ENCODE assay signal across 26 cellular contexts in genomic region chr1:203799157-203799556, GRCh38. TPM values are rescaled to one million over a fixed set of nuclear protein-coding genes. Genes with fewer than 3 reads are reported as not detected.
DNase-seq lines count a peak whose midpoint lies in the region; ATAC-seq and TF ChIP-seq lines count a peak whose summit lies in the region.
"Had no signal": no experiment of that assay in that cellular context is flagged by ENCODE, and none has a peak within 500 bp of the region (broad histone marks: within the 10 kb centered on the region; RNA-seq: fewer than 3 reads in every experiment).

No MANE protein-coding gene starts in this region.

- H3K9me2 ChIP-seq in Loucy (replicated peaks; ENCODE audit: low read depth, low read length) = no peaks in the 10 kb centered on the region

- H3K27ac ChIP-seq in endodermal cell (ENCODE audit: low read depth, low read length) (no peak overlapping the region), gastrocnemius medialis (peak overlapping the region; percentile 98 to 99 (median 98))
- H3K27ac ChIP-seq: 22Rv1, tibial artery had no signal

- peaks cover 8% of the 10 kb centered on the region; the same call in 1 of the 2 replicates for H3K36me3 ChIP-seq in Loucy (ENCODE audit: insufficient read depth, low read length)
- H3K36me3 ChIP-seq in endodermal cell (ENCODE audit: control insufficient read depth, insufficient read depth, low read length) = peaks cover 71% of the 10 kb centered on the region
- peaks cover 0 to 12% of the 10 kb centered on the region in 2 donors for H3K36me3 ChIP-seq in gastrocnemius medialis

- ATAC-seq in activated CD4-positive, alpha-beta T cell treated with anti-CD3 and anti-CD28 coated beads for 36 hours = no peak
- ATAC-seq in gastrocnemius medialis (no peak), GM19397 (IDR thresholded peaks at IDR 0.05; ENCODE audit: unreplicated experiment) (no peak)
- ATAC-seq in effector memory CD8-positive, alpha-beta T cell (replicated peaks) = no peak
- ATAC-seq: stimulated activated naive B cell treated with anti-CD40 and anti-IgM and Interleukin-4, amounts not matched to agents 10 μg/mL and 1 μg/mL and 100 μg/mL, for 72 hours had no signal

- H3K4me2 ChIP-seq in Loucy (ENCODE audit: low read depth, low read length, poor library complexity, severe bottlenecking) = peak overlapping the region; percentile 86

- H3K9ac ChIP-seq in Loucy (ENCODE audit: low read depth, low read length, poor library complexity, severe bottlenecking) = no peak overlapping the region
- H3K9ac ChIP-seq in endodermal cell (ENCODE audit: extremely low read depth, low read length, poor library complexity, severe bottlenecking) = no peak overlapping the region

- H3K4me1 Mint-ChIP-seq in activated CD4-positive, alpha-beta T cell treated with anti-CD3 and anti-CD28 coated beads for 36 hours = peaks cover 65% of the 10 kb centered on the region
- peaks cover 60% of the 10 kb centered on the region for H3K4me1 Mint-ChIP-seq in activated CD4-positive, alpha-beta T cell treated with anti-CD3 and anti-CD28 coated beads, Interleukin-2, amount 10 ng/mL, durations not matched to agents 7 days and 5 days
- peaks cover 33% of the 10 kb centered on the region for H3K4me1 Mint-ChIP-seq in endodermal cell
- H3K4me1 Mint-ChIP-seq in effector memory CD8-positive, alpha-beta T cell (ENCODE audit: low read depth in 2 of 2) = peaks cover 29 to 66% of the 10 kb centered on the region in 2 donors

- H3K4me3 ChIP-seq in Loucy (ENCODE audit: low read length, poor library complexity, severe bottlenecking) (peak overlapping the region; percentile 49), endodermal cell (ENCODE audit: low read length) (peak overlapping the region; percentile 51), gastrocnemius medialis (no peak overlapping the region)
- H3K4me3 ChIP-seq: tibial artery had no signal

- in situ Hi-C loops in gastrocnemius medialis (cut with MboI; ENCODE audit: low sequenced_read_pairs in 4 of 4) (no loop called here), KBM-7 (cut with MboI; ENCODE audit: low pct_unique_long_range_greater_than_20kb, low sequenced_read_pairs) (no loop called here)

- H3K27ac Mint-ChIP-seq in activated CD4-positive, alpha-beta T cell treated with anti-CD3 and anti-CD28 coated beads for 36 hours = peak overlapping the region; percentile 30
- no peak overlapping the region for H3K27ac Mint-ChIP-seq in activated CD4-positive, alpha-beta T cell treated with anti-CD3 and anti-CD28 coated beads, Interleukin-2, amount 10 ng/mL, durations not matched to agents 7 days and 5 days
- H3K27ac Mint-ChIP-seq in endodermal cell = no peak overlapping the region
- peak overlapping the region in 1 of 2 donors; percentile 19 for H3K27ac Mint-ChIP-seq in effector memory CD8-positive, alpha-beta T cell
- H3K27ac Mint-ChIP-seq: activated CD4-positive, alpha-beta memory T cell treated with anti-CD3 and anti-CD28 coated beads, Interleukin-2, amount 10 ng/mL, durations not matched to agents 7 days and 5 days; stimulated activated naive B cell treated with anti-CD40 and anti-IgM and Interleukin-4, amounts not matched to agents 10 μg/mL and 1 μg/mL and 100 μg/mL, for 72 hours had no signal

- TF ChIP-seq CTCF in Loucy (conservative IDR thresholded peaks at IDR 0.05; ENCODE audit: low read length) = no peak
- TF ChIP-seq CTCF in endodermal cell (conservative IDR thresholded peaks at IDR 0.05) = no peak
- TF ChIP-seq CTCF in gastrocnemius medialis (IDR thresholded peaks at IDR 0.05 in 4 of 5, conservative IDR thresholded peaks at IDR 0.05 in 1 of 5) = no peak

- no peaks in the 10 kb centered on the region for H3K9me3 ChIP-seq in Loucy (ENCODE audit: insufficient read depth, low read depth, low read length)
- H3K9me3 ChIP-seq in endodermal cell (ENCODE audit: control insufficient read depth, low read length) = peaks cover 19% of the 10 kb centered on the region
- no peaks in the 10 kb centered on the region for H3K9me3 ChIP-seq in gastrocnemius medialis
- H3K9me3 ChIP-seq: Caco-2, tibial artery had no signal

- CTCF ChIA-PET in activated CD4-positive, alpha-beta T cell treated with anti-CD3 and anti-CD28 coated beads for 36 hours (lab: Charles Lee) = interaction anchor here (0.8 kb wide), 1 partner anchor 115 kb away, joined by 3 read pairs; no protein-coding TSS in a partner anchor
- CTCF ChIA-PET in activated CD4-positive, alpha-beta T cell treated with anti-CD3 and anti-CD28 coated beads, Interleukin-2, amount 10 ng/mL, durations not matched to agents 7 days and 5 days (lab: Charles Lee) = no interaction called here

- peaks cover 64% of the 10 kb centered on the region for H3K36me3 Mint-ChIP-seq in activated CD4-positive, alpha-beta T cell treated with anti-CD3 and anti-CD28 coated beads for 36 hours (ENCODE audit: low read depth)
- H3K36me3 Mint-ChIP-seq in activated CD4-positive, alpha-beta T cell treated with anti-CD3 and anti-CD28 coated beads, Interleukin-2, amount 10 ng/mL, durations not matched to agents 7 days and 5 days (ENCODE audit: low read depth) = peaks cover 61% of the 10 kb centered on the region
- peaks cover 49% of the 10 kb centered on the region for H3K36me3 Mint-ChIP-seq in endodermal cell (ENCODE audit: low read depth)
- H3K36me3 Mint-ChIP-seq in effector memory CD8-positive, alpha-beta T cell (ENCODE audit: insufficient read depth) = peaks cover 30% of the 10 kb centered on the region

- intact Hi-C loops in activated CD4-positive, alpha-beta T cell treated with anti-CD3 and anti-CD28 coated beads for 36 hours (cut with DNase I, micrococcal nuclease) = loop anchor here in 1 of 2 experiments (5.0 to 10.0 kb wide), 2 partner anchors 708 to 794 kb away; partner anchors contain the start of gene TMEM183A
- intact Hi-C loops in gastrocnemius medialis (cut with DNase I; ENCODE audit: low total_unique reads) = loop anchor here (5.0 to 10.0 kb wide), 3 partner anchors 524 to 832 kb away; partner anchors contain the start of gene CYB5R1

- peaks cover 84% of the 10 kb centered on the region for H3K79me2 ChIP-seq in Loucy (ENCODE audit: insufficient read depth, low read length)

- H3K9me3 Mint-ChIP-seq in activated CD4-positive, alpha-beta T cell treated with anti-CD3 and anti-CD28 coated beads for 36 hours (ENCODE audit: low read depth) = peaks cover 2% of the 10 kb centered on the region
- H3K9me3 Mint-ChIP-seq in activated CD4-positive, alpha-beta T cell treated with anti-CD3 and anti-CD28 coated beads, Interleukin-2, amount 10 ng/mL, durations not matched to agents 7 days and 5 days = peaks cover 4% of the 10 kb centered on the region
- peaks cover 18% of the 10 kb centered on the region for H3K9me3 Mint-ChIP-seq in endodermal cell
- H3K9me3 Mint-ChIP-seq in effector memory CD8-positive, alpha-beta T cell = no peaks in the 10 kb centered on the region
- H3K9me3 Mint-ChIP-seq: activated CD4-positive, alpha-beta memory T cell treated with anti-CD3 and anti-CD28 coated beads, Interleukin-2, amount 10 ng/mL, durations not matched to agents 7 days and 5 days; stimulated activated naive B cell treated with anti-CD40 and anti-IgM and Interleukin-4, amounts not matched to agents 10 μg/mL and 1 μg/mL and 100 μg/mL, for 72 hours had no signal

- H3K27me3 ChIP-seq in Loucy (ENCODE audit: insufficient read depth, low read length, poor library complexity, severe bottlenecking) = no peaks in the 10 kb centered on the region
- no peaks in the 10 kb centered on the region for H3K27me3 ChIP-seq in endodermal cell (ENCODE audit: control insufficient read depth, insufficient read depth, low read length, poor library complexity, severe bottlenecking)
- no peaks in the 10 kb centered on the region for H3K27me3 ChIP-seq in gastrocnemius medialis
- H3K27me3 ChIP-seq: tibial artery had no signal

- no peak overlapping the region for H2AFZ ChIP-seq in Loucy (ENCODE audit: low read length)

- H3K27me3 Mint-ChIP-seq in activated CD4-positive, alpha-beta T cell treated with anti-CD3 and anti-CD28 coated beads for 36 hours = no peaks in the 10 kb centered on the region
- no peaks in the 10 kb centered on the region for H3K27me3 Mint-ChIP-seq in activated CD4-positive, alpha-beta T cell treated with anti-CD3 and anti-CD28 coated beads, Interleukin-2, amount 10 ng/mL, durations not matched to agents 7 days and 5 days
- no peaks in the 10 kb centered on the region for H3K27me3 Mint-ChIP-seq in endodermal cell (ENCODE audit: insufficient read depth)
- no peaks in the 10 kb centered on the region for H3K27me3 Mint-ChIP-seq in effector memory CD8-positive, alpha-beta T cell
- H3K27me3 Mint-ChIP-seq: activated CD4-positive, alpha-beta memory T cell treated with anti-CD3 and anti-CD28 coated beads, Interleukin-2, amount 10 ng/mL, durations not matched to agents 7 days and 5 days; stimulated activated naive B cell treated with anti-CD40 and anti-IgM and Interleukin-4, amounts not matched to agents 10 μg/mL and 1 μg/mL and 100 μg/mL, for 72 hours had no signal

- DNase-seq in activated CD4-positive, alpha-beta T cell treated with anti-CD3 and anti-CD28 coated beads for 36 hours = no peak
- DNase-seq in activated CD4-positive, alpha-beta T cell treated with anti-CD3 and anti-CD28 coated beads, Interleukin-2, amount 10 ng/mL, durations not matched to agents 7 days and 5 days = no peak
- DNase-seq in endodermal cell (no peak), gastrocnemius medialis (no peak), KBM-7 (no peak)
- no peak for DNase-seq in effector memory CD8-positive, alpha-beta T cell
- DNase-seq: activated CD4-positive, alpha-beta memory T cell treated with anti-CD3 and anti-CD28 coated beads, Interleukin-2, amount 10 ng/mL, durations not matched to agents 7 days and 5 days; activated CD4-positive, CD25-positive, alpha-beta regulatory T cell; activated gamma-delta T cell treated with Interleukin-2 at 50 U/mL for 16 hours; amygdala; Caco-2; caudate nucleus; erythroblast; KG1; kidney; NCI-H1694; NCI-H526 treated with DMSO at 0.1 percent for 48 hours; small intestine; stimulated activated CD4-positive, alpha-beta T cell treated with anti-CD3 and anti-CD28 coated beads, Interleukin-2, amount 100 ng/mL, for 48 hours; stimulated activated naive B cell treated with anti-CD40 and anti-IgM and Interleukin-4, amounts not matched to agents 10 μg/mL and 1 μg/mL and 100 μg/mL, for 72 hours; T1000; tibial artery had no signal

- H3K4me1 ChIP-seq in Loucy (ENCODE audit: insufficient read depth, low read length, poor library complexity, severe bottlenecking) = peaks cover 67% of the 10 kb centered on the region
- H3K4me1 ChIP-seq in endodermal cell (ENCODE audit: control insufficient read depth, insufficient read depth, low read length) = no peaks in the 10 kb centered on the region
- peaks cover 65 to 72% of the 10 kb centered on the region in 2 donors for H3K4me1 ChIP-seq in gastrocnemius medialis

- 0 out of 2 replicates have a peak, but pooled peaks cover 3% of the 10 kb centered on the region for H3F3A ChIP-seq in Loucy (ENCODE audit: low read depth)

- peaks cover 76% of the 10 kb centered on the region for H4K20me1 ChIP-seq in Loucy (ENCODE audit: insufficient read depth, low read length, poor library complexity, severe bottlenecking)

- H3K4me3 Mint-ChIP-seq in activated CD4-positive, alpha-beta T cell treated with anti-CD3 and anti-CD28 coated beads for 36 hours = no peak overlapping the region
- H3K4me3 Mint-ChIP-seq in activated CD4-positive, alpha-beta T cell treated with anti-CD3 and anti-CD28 coated beads, Interleukin-2, amount 10 ng/mL, durations not matched to agents 7 days and 5 days = no peak overlapping the region
- no peak overlapping the region for H3K4me3 Mint-ChIP-seq in endodermal cell
- H3K4me3 Mint-ChIP-seq in effector memory CD8-positive, alpha-beta T cell = peak overlapping the region in 1 of 2 donors; percentile 3
- H3K4me3 Mint-ChIP-seq: activated CD4-positive, alpha-beta memory T cell treated with anti-CD3 and anti-CD28 coated beads, Interleukin-2, amount 10 ng/mL, durations not matched to agents 7 days and 5 days; stimulated activated naive B cell treated with anti-CD40 and anti-IgM and Interleukin-4, amounts not matched to agents 10 μg/mL and 1 μg/mL and 100 μg/mL, for 72 hours had no signal

- no peak for TF ChIP-seq POLR2A in gastrocnemius medialis (IDR thresholded peaks at IDR 0.05)

- 97 to 99% methylated on average over 4 of the region's 4 CpGs for WGBS in endodermal cell (ENCODE audit: insufficient coverage in 1 of 2, insufficient read length in 1 of 2), 2 experiments

- POLR2A ChIA-PET in activated CD4-positive, alpha-beta T cell treated with anti-CD3 and anti-CD28 coated beads for 36 hours (lab: Charles Lee) = no interaction called here
- POLR2A ChIA-PET in activated CD4-positive, alpha-beta T cell treated with anti-CD3 and anti-CD28 coated beads, Interleukin-2, amount 10 ng/mL, durations not matched to agents 7 days and 5 days (lab: Charles Lee) = no interaction called here

RNA-seq across cellular contexts. Expression of gene ZBED6, which starts 3.7 kb away (rescaled TPM):
- total RNA-seq in activated CD4-positive, alpha-beta T cell treated with anti-CD3 and anti-CD28 coated beads for 36 hours = 10 to 100 TPM; 16.4 to 19.3 TPM
- 10 to 100 TPM; 18.9 to 19.4 TPM for total RNA-seq in activated CD4-positive, alpha-beta T cell treated with anti-CD3 and anti-CD28 coated beads, Interleukin-2, amount 10 ng/mL, durations not matched to agents 7 days and 5 days
- 10 to 100 TPM; 27.8 to 50.4 TPM for total RNA-seq in endodermal cell
- 8.7 TPM for polyA plus RNA-seq in endodermal cell (2013, experiment 1 of 2)
- polyA plus RNA-seq in endodermal cell (2013, experiment 2 of 2) = 9.0 TPM
- total RNA-seq in gastrocnemius medialis = 10 to 100 TPM in 3 of 4 donors, 1 to 10 TPM in 1; 9.0 to 42.5 (median 27.6) TPM

RNA-seq across cellular contexts. Expression of gene ZC3H11A, which starts 3.7 kb away (rescaled TPM):
- total RNA-seq in activated CD4-positive, alpha-beta T cell treated with anti-CD3 and anti-CD28 coated beads for 36 hours = 100 to 1,000 TPM in 1 of 2 experiments, 10 to 100 TPM in 1; 92.8 to 112 TPM
- total RNA-seq in activated CD4-positive, alpha-beta T cell treated with anti-CD3 and anti-CD28 coated beads, Interleukin-2, amount 10 ng/mL, durations not matched to agents 7 days and 5 days = 10 to 100 TPM; 83.6 to 97.8 TPM
- total RNA-seq in endodermal cell (100 to 1,000 TPM in 1 of 2 donors, 10 to 100 TPM in 1; 83.9 to 119 TPM), gastrocnemius medialis (100 to 1,000 TPM in 1 of 4 donors, 10 to 100 TPM in 3; 71.0 to 131 (median 92.0) TPM)
- 76.8 TPM for polyA plus RNA-seq in endodermal cell (2013, experiment 1 of 2)
- 75.4 TPM for polyA plus RNA-seq in endodermal cell (2013, experiment 2 of 2)

RNA-seq across cellular contexts. Expression of gene LAX1, which starts 34.2 kb away (rescaled TPM):
- 10 to 100 TPM; 20.6 TPM for total RNA-seq in activated CD4-positive, alpha-beta T cell treated with anti-CD3 and anti-CD28 coated beads for 36 hours
- 10 to 100 TPM; 18.9 to 20.5 TPM for total RNA-seq in activated CD4-positive, alpha-beta T cell treated with anti-CD3 and anti-CD28 coated beads, Interleukin-2, amount 10 ng/mL, durations not matched to agents 7 days and 5 days
- total RNA-seq in endodermal cell (under 1 TPM in 1 of 2 donors, not detected in 1; 0.15 TPM), gastrocnemius medialis (under 1 TPM in 1 of 4 donors, not detected in 3; 0.19 TPM)
- polyA plus RNA-seq in endodermal cell (2013, experiment 1 of 2) = not detected
- polyA plus RNA-seq in endodermal cell (2013, experiment 2 of 2) = not detected
- total RNA-seq: Caco-2, lung microvascular endothelial cell had no signal

Comparison
In these comparisons a context has a peak if more than half of its experiments do, and no peak if none do; other contexts are left out.
1. H3K4me3 ChIP-seq: peak in Loucy (single experiment) and endodermal cell (single experiment); none in gastrocnemius medialis (0 of 4).
2. RNA of gene LAX1, which starts 34.2 kb away (total RNA-seq): 20.6 TPM in activated CD4-positive, alpha-beta T cell treated with anti-CD3 and anti-CD28 coated beads for 36 hours and 18.9 to 20.5 TPM in activated CD4-positive, alpha-beta T cell treated with anti-CD3 and anti-CD28 coated beads, Interleukin-2, amount 10 ng/mL, durations not matched to agents 7 days and 5 days; 0.15 TPM in endodermal cell and 0.19 TPM in gastrocnemius medialis; every median in the first group is over 10 times any median in the second.